ENCODE assay signal across 8 cellular contexts in genomic region chr5:138507485-138507884, GRCh38. TPM values are rescaled to one million over a fixed set of nuclear protein-coding genes. Genes with fewer than 3 reads are reported as not detected.
DNase-seq lines count a peak whose midpoint lies in the region; ATAC-seq and TF ChIP-seq lines count a peak whose summit lies in the region.
"Not testable (repeated sequence)": the region's sequence is repeated elsewhere in the genome, so short reads cannot be mapped to it uniquely, and the experiment has no call there.

No MANE protein-coding gene starts in this region.

- CTCF ChIA-PET in MCF 10A (lab: Yijun Ruan, JAX): interaction anchor here (1.4 to 6.5 kb wide), 4 partner anchors 13 to 58 kb away, joined by 5 to 166 read pairs (median 66); partner anchors contain the start of gene ETF1

- H3K4me1 ChIP-seq in lower lobe of right lung: peaks cover 20% of the 10 kb centered on the region
- H3K4me1 ChIP-seq in suprapubic skin: peaks cover 46% of the 10 kb centered on the region

- peak; percentile 50 to 65 for ATAC-seq in lower lobe of right lung

- H3K4me3 ChIP-seq in AG10803 (ENCODE audit: low read length); lower lobe of right lung; suprapubic skin: not testable (repeated sequence)

- H3K9me3 ChIP-seq in lower lobe of right lung, suprapubic skin: not testable (repeated sequence)

- not testable (repeated sequence) for TF ChIP-seq EP300 in suprapubic skin (IDR thresholded peaks at IDR 0.05)

- H3K36me3 ChIP-seq in lower lobe of right lung: peaks cover 60% of the 10 kb centered on the region
- peaks cover 41% of the 10 kb centered on the region for H3K36me3 ChIP-seq in suprapubic skin

- H3K4me3 Mint-ChIP-seq in MCF 10A (ENCODE audit: unreplicated experiment): peak overlapping the region; percentile 62

- H3K27me3 Mint-ChIP-seq in MCF 10A (ENCODE audit: insufficient read depth, unreplicated experiment): not testable (repeated sequence)

- peaks cover 52% of the 10 kb centered on the region for H3K4me1 Mint-ChIP-seq in MCF 10A (ENCODE audit: insufficient read depth, unreplicated experiment)

- not testable (repeated sequence) for TF ChIP-seq POLR2A in suprapubic skin (IDR thresholded peaks at IDR 0.05)

- H3K27ac Mint-ChIP-seq in MCF 10A (ENCODE audit: low read depth, unreplicated experiment): peak overlapping the region; percentile 80

- DNase-seq in AG10803 (ENCODE audit: low read depth) (peak; percentile 97), GM04504 (ENCODE audit: low read depth) (peak; percentile 89), MV-4-11 (lab: John Stamatoyannopoulos, UW) (peak; percentile 83), SIG-M5 (lab: John Stamatoyannopoulos, UW) (peak; percentile 20), MCF 10A (ENCODE audit: unreplicated experiment) (peak; percentile 97), fibroblast of the conjunctiva (ENCODE audit: low read depth) (peak; percentile 43), suprapubic skin (ENCODE audit: low spot score in 2 of 2) (peak in 1 of 2 donors; percentile 84)
- not testable (repeated sequence) for DNase-seq in lower lobe of right lung

- WGBS in suprapubic skin: 64% methylated on average over 8 of the region's 8 CpGs

- not testable (repeated sequence) for TF ChIP-seq CTCF in AG10803 (conservative IDR thresholded peaks at IDR 0.05; ENCODE audit: low read length); MCF 10A (IDR thresholded peaks at IDR 0.05; ENCODE audit: unreplicated experiment); lower lobe of right lung (IDR thresholded peaks at IDR 0.05); suprapubic skin (IDR thresholded peaks at IDR 0.05)

- H3K27ac ChIP-seq in lower lobe of right lung (peak overlapping the region; percentile 67), suprapubic skin (peak overlapping the region; percentile 27)

- POLR2A ChIA-PET in MCF 10A (lab: Yijun Ruan, JAX): interaction anchor here (0.7 to 16.1 kb wide), 6 partner anchors 9 to 41 kb away, joined by 3 to 626 read pairs (median 18); partner anchors contain the start of genes EGR1 and ETF1

- intact Hi-C loops in MCF 10A (cut with micrococcal nuclease): loop anchor here (10.0 kb wide), 1 partner anchor 153 kb away; the partner anchor contains the start of gene KDM3B
- intact Hi-C loops in lower lobe of right lung (cut with DNase I): loop anchor here (10.0 kb wide), 1 partner anchor 53 kb away; no protein-coding TSS in a partner anchor

- H3K27me3 ChIP-seq in lower lobe of right lung (ENCODE audit: low read depth); suprapubic skin: not testable (repeated sequence)

- BruUV-seq in MCF 10A (replicated peaks; lab: Mats Ljungman, UMichigan): TSS peak; percentile 35

- H3K36me3 Mint-ChIP-seq in MCF 10A (ENCODE audit: insufficient read depth, unreplicated experiment): peaks cover 73% of the 10 kb centered on the region

- H3K9me3 Mint-ChIP-seq in MCF 10A (ENCODE audit: unreplicated experiment): not testable (repeated sequence)

RNA-seq across cellular contexts. Expression of gene ETF1, which starts 35.6 kb away (rescaled TPM):
- total RNA-seq in MCF 10A (2022): 307 and 349 TPM in 2 replicates
- total RNA-seq in lower lobe of right lung: 90.7 TPM
- 10 to 100 TPM; 71.2 to 99.9 (median 87.7) TPM for total RNA-seq in suprapubic skin

RNA-seq across cellular contexts. Expression of gene EGR1, which starts 42.2 kb away (rescaled TPM):
- total RNA-seq in MCF 10A (2022) (92.3 and 189 TPM in 2 replicates), lower lobe of right lung (78.2 TPM), suprapubic skin (100 to 1,000 TPM; 130 to 445 (median 257) TPM)
